9 cellular contexts compared by ENCODE assay signal in genomic region chr7:44768663-44769361, GRCh38. TPM values are rescaled to one million over a fixed set of nuclear protein-coding genes. Genes with fewer than 3 reads are reported as not detected.
DNase-seq lines count a peak whose midpoint lies in the region; ATAC-seq, FAIRE-seq and TF ChIP-seq lines count a peak whose summit lies in the region.
"Had no signal": no experiment of that assay in that cellular context is flagged by ENCODE, and none has a peak within 500 bp of the region (broad histone marks: within the 10 kb centered on the region; RNA-seq: fewer than 3 reads in every experiment).

No MANE protein-coding gene starts in this region.

- FAIRE-seq in small intestine (lab: Jason Lieb, UNC): no peak

- intact Hi-C loops in left cardiac atrium (cut with DNase I) (loop anchor here in 1 of 2 donors (10.0 kb wide), 1 partner anchor 164 kb away; the partner anchor contains the start of gene OGDH), sigmoid colon (cut with DNase I) (loop anchor here (2.0 kb wide), 1 partner anchor 26 kb away; no protein-coding TSS in a partner anchor)

- WGBS in sigmoid colon, 2 donors: 29 to 64% methylated on average over 9 of the region's 9 CpGs
- 48 to 56% (median 55%) methylated on average over 9 of the region's 9 CpGs for WGBS in small intestine, 3 donors

- TF ChIP-seq POLR2A in sigmoid colon (IDR thresholded peaks at IDR 0.05): no peak

- peaks cover 22 to 38% (median 34%) of the 10 kb centered on the region in 4 donors for H3K36me3 ChIP-seq in sigmoid colon
- peaks cover 17 to 19% of the 10 kb centered on the region in 2 donors for H3K36me3 ChIP-seq in small intestine (ENCODE audit: control insufficient read depth in 2 of 2, insufficient read depth in 2 of 2, low read length in 2 of 2)

- H3K4me3 ChIP-seq in sigmoid colon (peak overlapping the region in 2 of 4 donors; percentile 17 to 19), small intestine (ENCODE audit: low read depth in 1 of 2, low read length in 2 of 2) (no peak overlapping the region)

- ATAC-seq in SK-N-SH treated with all-trans-retinoic acid at 6 μM for 48 hours (peak; percentile 36), left cardiac atrium (peak; percentile 29 to 43), GM21515 (IDR thresholded peaks at IDR 0.05; ENCODE audit: unreplicated experiment) (no peak)

- H3K27me3 ChIP-seq in sigmoid colon (no peaks in the 10 kb centered on the region), small intestine (ENCODE audit: control insufficient read depth in 2 of 2, insufficient read depth in 2 of 2, low read length in 2 of 2) (no peaks in the 10 kb centered on the region)

- no peak for TF ChIP-seq EP300 in sigmoid colon (IDR thresholded peaks at IDR 0.05)

- H3K9me3 ChIP-seq in sigmoid colon (no peaks in the 10 kb centered on the region), small intestine (ENCODE audit: control insufficient read depth, low read depth) (no peaks in the 10 kb centered on the region)

- H3K4me1 ChIP-seq in sigmoid colon (peaks cover 0 to 39% (median 36%) of the 10 kb centered on the region in 4 donors), small intestine (ENCODE audit: control insufficient read depth in 2 of 2, insufficient read depth in 1 of 2, low read depth in 1 of 2, low read length in 1 of 2) (peaks cover 0 to 17% of the 10 kb centered on the region in 2 donors)

- peak; percentile 47 for DNase-seq in ELF-1 (ENCODE audit: low read depth, low spot score)
- DNase-seq in left cardiac atrium: no peak
- no peak for DNase-seq in sigmoid colon
- DNase-seq in KG1 (lab: John Stamatoyannopoulos, UW): no peak
- DNase-seq in NCI-H2029 (lab: John Stamatoyannopoulos, UW): no peak
- DNase-seq in small intestine: no peak
- DNase-seq: NCI-H1092 had no signal

- TF ChIP-seq CTCF in sigmoid colon (IDR thresholded peaks at IDR 0.05): no peak

- H3K27ac ChIP-seq in sigmoid colon (peak overlapping the region; percentile 72 to 86 (median 81)), small intestine (ENCODE audit: low read depth in 1 of 2, low read length in 1 of 2) (peak overlapping the region in 1 of 2 donors; percentile 68)

TF ChIP-seq in SK-N-SH treated with all-trans-retinoic acid at 6 μM for 48 hours, 23 proteins besides CTCF, POLR2A, EP300 and RAD21:
- TF ChIP-seq ARNTL (CRISPR knock-in tag; IDR thresholded peaks at IDR 0.05; ENCODE audit: borderline replicate concordance, low read depth) (no peak), ISL1 (CRISPR knock-in tag; IDR thresholded peaks at IDR 0.05) (no peak), ZNF70 (CRISPR knock-in tag; IDR thresholded peaks at IDR 0.05) (no peak), ZC3H10 (CRISPR knock-in tag; IDR thresholded peaks at IDR 0.05) (no peak), SNAI2 (CRISPR knock-in tag; IDR thresholded peaks at IDR 0.05) (no peak), ESRRG (CRISPR knock-in tag; IDR thresholded peaks at IDR 0.05) (no peak), RARB (CRISPR knock-in tag; IDR thresholded peaks at IDR 0.05) (no peak)

RNA-seq across cellular contexts. Expression of gene ZMIZ2, which starts 20.2 kb away (rescaled TPM):
- total RNA-seq in left cardiac atrium: 10 to 100 TPM; 43.3 to 48.1 TPM
- total RNA-seq in sigmoid colon: 10 to 100 TPM; 11.1 to 44.6 (median 12.5) TPM
- 10 to 100 TPM in 1 of 3 donors, 1 to 10 TPM in 2; 8.4 to 64.7 (median 8.6) TPM for polyA plus RNA-seq in sigmoid colon
- polyA plus RNA-seq in small intestine: 10 to 100 TPM; 18.9 to 43.5 (median 31.8) TPM

RNA-seq across cellular contexts. Expression of gene PPIA, which starts 27.7 kb away (rescaled TPM):
- total RNA-seq in left cardiac atrium (100 to 1,000 TPM; 637 to 672 TPM), sigmoid colon (1,000 to 10,000 TPM; 1,033 to 1,396 (median 1,180) TPM)
- polyA plus RNA-seq in sigmoid colon (1,000 to 10,000 TPM; 3,100 to 3,915 (median 3,764) TPM), small intestine (1,000 to 10,000 TPM; 2,604 to 4,480 (median 3,018) TPM)
